In genomic region chr12:12791756-12792346, GRCh38 we compare ENCODE assay signal across 10 cellular contexts. TPM values are rescaled to one million over a fixed set of nuclear protein-coding genes. Genes with fewer than 3 reads are reported as not detected.
DNase-seq lines count a peak whose midpoint lies in the region; ATAC-seq, FAIRE-seq and TF ChIP-seq lines count a peak whose summit lies in the region.
"Had no signal": no experiment of that assay in that cellular context is flagged by ENCODE, and none has a peak within 500 bp of the region (broad histone marks: within the 10 kb centered on the region; RNA-seq: fewer than 3 reads in every experiment).

No MANE protein-coding gene starts in this region.

- no peak overlapping the region for H3K18ac ChIP-seq in trophoblast cell (ENCODE audit: low read length)

- no CpG with 5 or more reads among the region's 7 CpGs for WGBS in trophoblast cell (ENCODE audit: extremely low coverage, insufficient coverage, insufficient read length)

- no peak overlapping the region for H4K91ac ChIP-seq in trophoblast cell (ENCODE audit: low read depth, low read length)

- ATAC-seq in esophagus mucosa: peak; percentile 11
- ATAC-seq in HG02798 (IDR thresholded peaks at IDR 0.05; ENCODE audit: poor library complexity, unreplicated experiment): no peak
- ATAC-seq: sciatic nerve had no signal

- no peak overlapping the region for H3K14ac ChIP-seq in trophoblast cell (ENCODE audit: low read length)

- no peak overlapping the region for H3K4me3 ChIP-seq in trophoblast cell (ENCODE audit: low read depth, low read length)
- H3K4me3 ChIP-seq in A673 (ENCODE audit: low read depth, low read length, poor library complexity, severe bottlenecking): no peak overlapping the region

- peaks cover 4% of the 10 kb centered on the region for H3K79me2 ChIP-seq in trophoblast cell (ENCODE audit: control insufficient read depth, insufficient read depth, low read length, poor library complexity)

- POLR2A ChIA-PET in A673 (lab: Charles Lee; ENCODE audit: low non-redundant PET): no interaction called here

- H4K8ac ChIP-seq in trophoblast cell (ENCODE audit: low read depth, low read length): no peak overlapping the region

- no peak overlapping the region for H2AK5ac ChIP-seq in trophoblast cell (ENCODE audit: low read length)

- H2BK5ac ChIP-seq in trophoblast cell (ENCODE audit: low read depth, low read length, poor library complexity): no peak overlapping the region

- H3K9me3 ChIP-seq in trophoblast cell (ENCODE audit: insufficient read depth, low read depth, low read length): no peaks in the 10 kb centered on the region
- H3K9me3 ChIP-seq in A673 (ENCODE audit: low read depth, low read length, poor library complexity, severe bottlenecking): no peaks in the 10 kb centered on the region

- H3K23ac ChIP-seq in trophoblast cell (ENCODE audit: low read length): no peak overlapping the region

- CTCF ChIA-PET in A673 (lab: Charles Lee): no interaction called here

- peaks cover 3% of the 10 kb centered on the region for H3K79me1 ChIP-seq in trophoblast cell (ENCODE audit: low read length)

- no peak overlapping the region for H4K12ac ChIP-seq in trophoblast cell (ENCODE audit: low read depth, low read length)

- BruUV-seq in A673 (replicated peaks; lab: Mats Ljungman, UMichigan): no TSS peak

- no peak overlapping the region for H3K4ac ChIP-seq in trophoblast cell (ENCODE audit: low read depth, low read length)

- H3K4me1 ChIP-seq in trophoblast cell (ENCODE audit: control insufficient read depth in 1 of 2, insufficient read depth in 2 of 2, low read length in 2 of 2) (peaks cover 4 to 5% of the 10 kb centered on the region in 2 experiments), A673 (ENCODE audit: insufficient read depth, low read length, poor library complexity, severe bottlenecking) (peaks cover 15% of the 10 kb centered on the region)

- H2BK120ac ChIP-seq in trophoblast cell (ENCODE audit: insufficient read depth, low read length, poor library complexity): no peak overlapping the region

- no peak overlapping the region for H2AFZ ChIP-seq in trophoblast cell (ENCODE audit: insufficient read depth, low read length, poor library complexity)

- DNase-seq in NCI-H524 (lab: John Stamatoyannopoulos, UW): peak; percentile 52 to 86
- DNase-seq in trophoblast cell: no peak
- no peak for DNase-seq in A673 (ENCODE audit: low spot score)
- no peak for DNase-seq in activated naive CD4-positive, alpha-beta T cell treated with anti-CD3 and anti-CD28 coated beads, Interleukin-2, amount 50 U/mL, for 16 hours
- DNase-seq in NCI-H526 treated with DMSO at 0.1 percent for 48 hours (lab: John Stamatoyannopoulos, UW): no peak
- DNase-seq: GDM1 had no signal

- H3K4me2 ChIP-seq in trophoblast cell (ENCODE audit: low read length): peak overlapping the region; percentile 28

- intact Hi-C loops in A673 (cut with micrococcal nuclease; ENCODE audit: unreplicated experiment): no loop called here

- H3K27ac ChIP-seq in trophoblast cell (ENCODE audit: low read depth, low read length) (no peak overlapping the region), A673 (ENCODE audit: low read depth, low read length, poor library complexity, severe bottlenecking) (no peak overlapping the region)

- no peak overlapping the region for H2BK12ac ChIP-seq in trophoblast cell (ENCODE audit: low read length)

- H3K36me3 ChIP-seq in trophoblast cell (ENCODE audit: control insufficient read depth in 1 of 2, insufficient read depth in 2 of 2, low read length in 2 of 2) (no peaks in the 10 kb centered on the region), A673 (ENCODE audit: insufficient read depth, low read length, poor library complexity, severe bottlenecking) (no peaks in the 10 kb centered on the region)

- TF ChIP-seq CTCF in A673 (conservative IDR thresholded peaks at IDR 0.05; ENCODE audit: low read depth, low read length): no peak

- no peak overlapping the region for H3K9ac ChIP-seq in trophoblast cell (ENCODE audit: low read length)

- peak; percentile 69 for FAIRE-seq in G401.6 (lab: Jason Lieb, UNC)

- H3K27me3 ChIP-seq in trophoblast cell (ENCODE audit: insufficient read depth, low read length) (no peaks in the 10 kb centered on the region), A673 (replicated peaks; ENCODE audit: insufficient read depth, low read depth, low read length, poor library complexity) (no peaks in the 10 kb centered on the region)

RNA-seq across cellular contexts. Expression of gene APOLD1, which starts 6.4 kb away (rescaled TPM):
- 3.1 TPM for total RNA-seq in esophagus mucosa
- polyA plus RNA-seq in trophoblast cell (2013): 0.39 and 0.44 TPM in 2 replicates
- total RNA-seq in A673 (2021): 5.9 and 6.4 TPM in 2 replicates

RNA-seq across cellular contexts. Expression of gene DDX47, which starts 21.3 kb away (rescaled TPM):
- total RNA-seq in esophagus mucosa (36.5 TPM), A673 (2021) (86.8 and 90.4 TPM in 2 replicates)
- polyA plus RNA-seq in trophoblast cell (2013): 40.9 and 41.6 TPM in 2 replicates

Comparison
In these comparisons a context has a peak if more than half of its experiments do, and no peak if none do; other contexts are left out.
1. DNase-seq: peak in NCI-H524 (2 of 2); none in trophoblast cell (0 of 2), A673 (single experiment), activated naive CD4-positive, alpha-beta T cell treated with anti-CD3 and anti-CD28 coated beads, Interleukin-2, amount 50 U/mL, for 16 hours (single experiment) and NCI-H526 treated with DMSO at 0.1 percent for 48 hours (single experiment).